Comparison of ENCODE assay signal across 8 cellular contexts in the genomic region with DNA sequence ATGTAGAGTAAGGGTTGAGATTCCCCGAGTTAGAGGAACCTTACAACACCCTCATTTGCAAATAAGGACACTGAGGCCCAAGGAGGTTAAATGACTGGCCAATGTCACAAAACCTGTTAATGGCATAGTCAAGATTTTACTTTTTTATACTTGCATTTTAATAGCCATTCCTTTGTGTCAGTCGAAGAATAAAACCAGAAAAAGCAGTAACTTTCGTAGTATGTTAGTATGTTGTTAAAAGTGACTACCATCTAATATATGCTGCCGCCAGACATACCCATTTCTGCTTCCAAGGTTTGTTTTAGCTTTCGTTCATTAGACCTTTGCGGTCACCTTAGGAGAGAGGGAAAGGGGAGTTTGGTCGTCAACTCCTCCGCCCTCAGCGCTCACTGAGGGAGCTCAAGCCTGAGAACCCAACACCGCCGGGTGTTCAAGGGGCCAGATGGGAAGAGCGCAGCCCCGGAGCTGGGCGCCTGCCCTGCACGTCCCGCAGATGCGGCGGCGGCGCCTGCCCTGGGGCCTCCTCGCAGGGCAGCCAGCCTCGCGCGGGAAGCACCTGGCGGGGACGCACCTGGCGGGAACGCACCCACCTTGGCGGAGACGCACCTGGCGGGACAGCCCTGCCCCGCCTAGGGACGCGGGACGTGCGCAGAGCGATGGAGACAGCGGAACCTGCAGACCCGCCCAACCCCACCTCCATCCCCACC. TPM values are rescaled to one million over a fixed set of nuclear protein-coding genes. Genes with fewer than 3 reads are reported as not detected.
A peak's percentile ranks its signal among the peaks of the same experiment; 100 is the strongest.
DNase-seq lines count a peak whose midpoint lies in the region; ATAC-seq and TF ChIP-seq lines count a peak whose summit lies in the region.

No MANE protein-coding gene starts in this region.

- H3K27me3 Mint-ChIP-seq in immature natural killer cell (ENCODE audit: low read depth in 3 of 3), result peaks cover 6 to 15% (median 10%) of the 10 kb centered on the region in 3 donors

- peaks cover 52 to 75% of the 10 kb centered on the region in 2 donors for H3K4me1 Mint-ChIP-seq in immature natural killer cell
- H3K4me1 Mint-ChIP-seq in stimulated activated effector memory CD8-positive, alpha-beta T cell treated with anti-CD3 and anti-CD28 coated beads, Interleukin-12 subunit alpha, Interleukin-12 subunit beta, amount 100 ng/mL, for 72 hours, result peaks cover 30% of the 10 kb centered on the region

- H3K4me3 Mint-ChIP-seq in immature natural killer cell, result peak overlapping the region; percentile 93 to 97 (median 95)
- peak overlapping the region; percentile 95 for H3K4me3 Mint-ChIP-seq in stimulated activated effector memory CD8-positive, alpha-beta T cell treated with anti-CD3 and anti-CD28 coated beads, Interleukin-12 subunit alpha, Interleukin-12 subunit beta, amount 100 ng/mL, for 72 hours

- H3K9me3 Mint-ChIP-seq in immature natural killer cell, result no peaks in the 10 kb centered on the region
- no peaks in the 10 kb centered on the region for H3K9me3 Mint-ChIP-seq in stimulated activated effector memory CD8-positive, alpha-beta T cell treated with anti-CD3 and anti-CD28 coated beads, Interleukin-12 subunit alpha, Interleukin-12 subunit beta, amount 100 ng/mL, for 72 hours

- H3K27ac Mint-ChIP-seq in immature natural killer cell, result peak overlapping the region; percentile 96 to 99 (median 98)
- H3K27ac Mint-ChIP-seq in stimulated activated effector memory CD8-positive, alpha-beta T cell treated with anti-CD3 and anti-CD28 coated beads, Interleukin-12 subunit alpha, Interleukin-12 subunit beta, amount 100 ng/mL, for 72 hours, result peak overlapping the region; percentile 95

- TF ChIP-seq CTCF in AG09309 (IDR thresholded peaks at IDR 0.05; ENCODE audit: control insufficient read depth, insufficient read depth, low read depth, low read length, missing control alignments), result no peak
- no peak for TF ChIP-seq CTCF in GM12875 (IDR thresholded peaks at IDR 0.05; ENCODE audit: borderline replicate concordance, insufficient read depth, low read depth, low read length)
- TF ChIP-seq CTCF in astrocyte of the cerebellum (IDR thresholded peaks at IDR 0.05; ENCODE audit: low read depth, low read length, missing control alignments), result no peak

- H3K36me3 Mint-ChIP-seq in immature natural killer cell, result no peaks in the 10 kb centered on the region
- peaks cover 16% of the 10 kb centered on the region for H3K36me3 Mint-ChIP-seq in stimulated activated effector memory CD8-positive, alpha-beta T cell treated with anti-CD3 and anti-CD28 coated beads, Interleukin-12 subunit alpha, Interleukin-12 subunit beta, amount 100 ng/mL, for 72 hours

- no peak for DNase-seq in AG09309 (ENCODE audit: low read depth)
- peak; percentile 82 to 89 for DNase-seq in NCI-H2081 (lab: John Stamatoyannopoulos, UW)
- DNase-seq in astrocyte of the cerebellum (ENCODE audit: low read depth), result no peak
- no peak for DNase-seq in immature natural killer cell
- peak in 1 of 2 donors; percentile 34 for DNase-seq in stimulated activated effector memory CD8-positive, alpha-beta T cell treated with anti-CD3 and anti-CD28 coated beads, Interleukin-12 subunit alpha, Interleukin-12 subunit beta, amount 100 ng/mL, for 72 hours (ENCODE audit: low spot score in 2 of 2)
- DNase-seq in OCI-M2 (lab: John Stamatoyannopoulos, UW; ENCODE audit: unreplicated experiment), result no peak

- in situ Hi-C loops in astrocyte of the cerebellum (cut with HindIII; ENCODE audit: low sequenced_read_pairs), result no loop called here

- ATAC-seq in HG02852 (IDR thresholded peaks at IDR 0.05; ENCODE audit: unreplicated experiment), result peak; percentile 8
- ATAC-seq in stimulated activated effector memory CD8-positive, alpha-beta T cell treated with anti-CD3 and anti-CD28 coated beads, Interleukin-12 subunit alpha, Interleukin-12 subunit beta, amount 100 ng/mL, for 72 hours, result peak; percentile 5

- H3K4me3 ChIP-seq in AG09309 (ENCODE audit: control insufficient read depth, low read depth, low read length) (peak overlapping the region; percentile 70), GM12875 (ENCODE audit: low read depth, low read length) (peak overlapping the region; percentile 79), astrocyte of the cerebellum (ENCODE audit: low read depth, low read length) (peak overlapping the region; percentile 79)

RNA-seq across cellular contexts. Expression of a gene that starts 0.5 kb away (rescaled TPM):
- polyA plus RNA-seq in immature natural killer cell, result 10 to 100 TPM; 67.7 to 95.1 (median 90.8) TPM

Comparison
In these comparisons a context has a peak if more than half of its experiments do, and no peak if none do; other contexts are left out.
1. DNase-seq: peak in NCI-H2081 (2 of 2); none in AG09309 (single experiment), astrocyte of the cerebellum (single experiment), immature natural killer cell (0 of 3) and OCI-M2 (single experiment).
2. Peak in every context shown above with its lines, with median percentiles within 50 percentile points of each other: H3K4me3 ChIP-seq.